Comparison of ENCODE assay signal across 15 cellular contexts in genomic region chr7:22864855-22865606, GRCh38. TPM values are rescaled to one million over a fixed set of nuclear protein-coding genes. Genes with fewer than 3 reads are reported as not detected.
A peak's percentile ranks its signal among the peaks of the same experiment; 100 is the strongest.
DNase-seq lines count a peak whose midpoint lies in the region; ATAC-seq and TF ChIP-seq lines count a peak whose summit lies in the region.
"Had no signal": no experiment of that assay in that cellular context is flagged by ENCODE, and none has a peak within 500 bp of the region (broad histone marks: within the 10 kb centered on the region; RNA-seq: fewer than 3 reads in every experiment).

No MANE protein-coding gene starts in this region.

- H3K9me3 Mint-ChIP-seq in activated naive CD8-positive, alpha-beta T cell (ENCODE audit: low read depth): no peaks in the 10 kb centered on the region
- H3K9me3 Mint-ChIP-seq in activated naive CD8-positive, alpha-beta T cell treated with anti-CD3 and anti-CD28 coated beads, Interleukin-2, amount 50 U/mL, for 24 hours: no peaks in the 10 kb centered on the region
- H3K9me3 Mint-ChIP-seq in activated naive CD8-positive, alpha-beta T cell treated with anti-CD3 and anti-CD28 coated beads for 36 hours: no peaks in the 10 kb centered on the region
- no peaks in the 10 kb centered on the region for H3K9me3 Mint-ChIP-seq in CD8-positive, alpha-beta T cell
- H3K9me3 Mint-ChIP-seq: CD4-positive, alpha-beta memory T cell; naive B cell had no signal

- ATAC-seq in activated naive CD8-positive, alpha-beta T cell treated with anti-CD3 and anti-CD28 coated beads, Interleukin-2, amount 50 U/mL, for 24 hours: no peak
- ATAC-seq in upper lobe of right lung: peak; percentile 4
- ATAC-seq in HG03520 (IDR thresholded peaks at IDR 0.05; ENCODE audit: unreplicated experiment): no peak
- no peak for ATAC-seq in CD8-positive, alpha-beta T cell

- no peak overlapping the region for H3K4me3 ChIP-seq in liver (ENCODE audit: low read depth in 1 of 3, low read length in 3 of 3)
- H3K4me3 ChIP-seq in upper lobe of right lung: no peak overlapping the region
- H3K4me3 ChIP-seq in CD8-positive, alpha-beta T cell (ENCODE audit: low read depth, low read length): no peak overlapping the region
- H3K4me3 ChIP-seq: SJSA1 had no signal

- peaks cover 4 to 15% (median 11%) of the 10 kb centered on the region in 4 donors for H3K4me1 ChIP-seq in liver (ENCODE audit: control insufficient read depth in 4 of 4, insufficient read depth in 4 of 4, low read length in 3 of 4)
- H3K4me1 ChIP-seq in upper lobe of right lung: peaks cover 16% of the 10 kb centered on the region
- H3K4me1 ChIP-seq in CD8-positive, alpha-beta T cell (ENCODE audit: insufficient read depth, low read length): no peaks in the 10 kb centered on the region

- no peaks in the 10 kb centered on the region for H3K9me3 ChIP-seq in liver (ENCODE audit: control insufficient read depth in 4 of 4, low read length in 3 of 4)
- H3K9me3 ChIP-seq in upper lobe of right lung: no peaks in the 10 kb centered on the region
- H3K9me3 ChIP-seq in CD8-positive, alpha-beta T cell (ENCODE audit: low read length): no peaks in the 10 kb centered on the region
- H3K9me3 ChIP-seq: SJSA1 had no signal

- H3K27ac ChIP-seq in liver (ENCODE audit: low read depth in 1 of 2, low read length in 2 of 2) (peak overlapping the region; percentile 53 to 59), upper lobe of right lung (peak overlapping the region; percentile 33)
- H3K27ac ChIP-seq in CD8-positive, alpha-beta T cell (ENCODE audit: low read depth, low read length): no peak overlapping the region
- H3K27ac ChIP-seq: SJSA1 had no signal

- no peak for DNase-seq in activated naive CD8-positive, alpha-beta T cell treated with anti-CD3 and anti-CD28 coated beads, Interleukin-2, amount 50 U/mL, for 24 hours
- no peak for DNase-seq in activated naive CD8-positive, alpha-beta T cell treated with anti-CD3 and anti-CD28 coated beads for 36 hours
- DNase-seq in upper lobe of right lung (no peak), inferior parietal cortex (ENCODE audit: extremely low spot score) (no peak)
- DNase-seq in CD8-positive, alpha-beta T cell: no peak
- DNase-seq: activated CD4-positive, CD25-positive, alpha-beta regulatory T cell treated with anti-CD3 and anti-CD28 coated beads, Interleukin-2, amount 50 U/mL, for 72 hours; activated naive CD4-positive, alpha-beta T cell treated with anti-CD3 and anti-CD28 coated beads, Interleukin-2, amount 50 U/mL, for 16 hours; CD4-positive, alpha-beta memory T cell; naive B cell; NCI-H2227 treated with DMSO at 0.1 percent for 48 hours; stimulated activated CD4-positive, alpha-beta T cell treated with anti-CD3 and anti-CD28 coated beads, Interleukin-12 subunit alpha, Interleukin-12 subunit beta, amount 100 ng/mL, for 4 hours had no signal

- no peak for TF ChIP-seq CTCF in liver (IDR thresholded peaks at IDR 0.05; ENCODE audit: low read depth, low read length, missing input control)
- TF ChIP-seq CTCF in upper lobe of right lung (IDR thresholded peaks at IDR 0.05): no peak
- TF ChIP-seq CTCF in CD8-positive, alpha-beta T cell (IDR thresholded peaks at IDR 0.05): no peak

- peaks cover 24% of the 10 kb centered on the region for H3K36me3 Mint-ChIP-seq in activated naive CD8-positive, alpha-beta T cell
- peaks cover 45% of the 10 kb centered on the region for H3K36me3 Mint-ChIP-seq in activated naive CD8-positive, alpha-beta T cell treated with anti-CD3 and anti-CD28 coated beads, Interleukin-2, amount 50 U/mL, for 24 hours (ENCODE audit: low read depth)
- H3K36me3 Mint-ChIP-seq in activated naive CD8-positive, alpha-beta T cell treated with anti-CD3 and anti-CD28 coated beads for 36 hours: peaks cover 64% of the 10 kb centered on the region
- peaks cover 18% of the 10 kb centered on the region for H3K36me3 Mint-ChIP-seq in CD8-positive, alpha-beta T cell

- H3K4me1 Mint-ChIP-seq in activated naive CD8-positive, alpha-beta T cell (ENCODE audit: low read depth): peaks cover 5% of the 10 kb centered on the region
- peaks cover 44% of the 10 kb centered on the region for H3K4me1 Mint-ChIP-seq in activated naive CD8-positive, alpha-beta T cell treated with anti-CD3 and anti-CD28 coated beads, Interleukin-2, amount 50 U/mL, for 24 hours
- H3K4me1 Mint-ChIP-seq in activated naive CD8-positive, alpha-beta T cell treated with anti-CD3 and anti-CD28 coated beads for 36 hours: peaks cover 36% of the 10 kb centered on the region
- H3K4me1 Mint-ChIP-seq in CD8-positive, alpha-beta T cell (ENCODE audit: low read depth): peaks cover 2% of the 10 kb centered on the region

- POLR2A ChIA-PET in CD8-positive, alpha-beta T cell (lab: Charles Lee): no interaction called here

- TF ChIP-seq RAD21 in liver (IDR thresholded peaks at IDR 0.05): peak; percentile 23 to 37

- intact Hi-C loops in upper lobe of right lung (cut with DNase I): no loop called here
- intact Hi-C loops in CD8-positive, alpha-beta T cell (cut with DNase I, micrococcal nuclease): no loop called here

- H3K9ac ChIP-seq in liver (ENCODE audit: low read depth in 1 of 2, low read length in 2 of 2): no peak overlapping the region

- CTCF ChIA-PET in CD8-positive, alpha-beta T cell (lab: Charles Lee): no interaction called here

- no peak overlapping the region for H3K4me3 Mint-ChIP-seq in activated naive CD8-positive, alpha-beta T cell
- H3K4me3 Mint-ChIP-seq in activated naive CD8-positive, alpha-beta T cell treated with anti-CD3 and anti-CD28 coated beads, Interleukin-2, amount 50 U/mL, for 24 hours: no peak overlapping the region
- peak overlapping the region; percentile 19 for H3K4me3 Mint-ChIP-seq in activated naive CD8-positive, alpha-beta T cell treated with anti-CD3 and anti-CD28 coated beads for 36 hours
- H3K4me3 Mint-ChIP-seq in CD8-positive, alpha-beta T cell: no peak overlapping the region
- H3K4me3 Mint-ChIP-seq: CD4-positive, alpha-beta memory T cell; naive B cell had no signal

- H3K27me3 ChIP-seq in liver (ENCODE audit: control insufficient read depth in 4 of 4, insufficient read depth in 4 of 4, low read length in 3 of 4) (no peaks in the 10 kb centered on the region), upper lobe of right lung (no peaks in the 10 kb centered on the region)
- no peaks in the 10 kb centered on the region for H3K27me3 ChIP-seq in CD8-positive, alpha-beta T cell (ENCODE audit: insufficient read depth, low read length)
- H3K27me3 ChIP-seq: SJSA1 had no signal

- peak overlapping the region; percentile 22 for H3K27ac Mint-ChIP-seq in activated naive CD8-positive, alpha-beta T cell
- H3K27ac Mint-ChIP-seq in activated naive CD8-positive, alpha-beta T cell treated with anti-CD3 and anti-CD28 coated beads, Interleukin-2, amount 50 U/mL, for 24 hours: no peak overlapping the region
- H3K27ac Mint-ChIP-seq in activated naive CD8-positive, alpha-beta T cell treated with anti-CD3 and anti-CD28 coated beads for 36 hours: peak overlapping the region; percentile 64
- no peak overlapping the region for H3K27ac Mint-ChIP-seq in CD8-positive, alpha-beta T cell

- H3K27me3 Mint-ChIP-seq in activated naive CD8-positive, alpha-beta T cell: no peaks in the 10 kb centered on the region
- no peaks in the 10 kb centered on the region for H3K27me3 Mint-ChIP-seq in activated naive CD8-positive, alpha-beta T cell treated with anti-CD3 and anti-CD28 coated beads, Interleukin-2, amount 50 U/mL, for 24 hours
- H3K27me3 Mint-ChIP-seq in activated naive CD8-positive, alpha-beta T cell treated with anti-CD3 and anti-CD28 coated beads for 36 hours: no peaks in the 10 kb centered on the region
- H3K27me3 Mint-ChIP-seq in CD8-positive, alpha-beta T cell (ENCODE audit: low read depth): no peaks in the 10 kb centered on the region
- H3K27me3 Mint-ChIP-seq: CD4-positive, alpha-beta memory T cell; naive B cell had no signal

- H3K36me3 ChIP-seq in liver (ENCODE audit: control insufficient read depth in 4 of 4, insufficient read depth in 3 of 4, low read depth in 1 of 4, low read length in 3 of 4) (no peaks in the 10 kb centered on the region), upper lobe of right lung (no peaks in the 10 kb centered on the region)
- H3K36me3 ChIP-seq in CD8-positive, alpha-beta T cell (ENCODE audit: insufficient read depth, low read length): no peaks in the 10 kb centered on the region

- 52% methylated on average over 7 of the region's 7 CpGs for WGBS in liver

TF ChIP-seq in liver, 16 proteins besides CTCF, POLR2A, EP300 and RAD21 (continues in another document):
- TF ChIP-seq GABPA (IDR thresholded peaks at IDR 0.05 in 1 of 2, conservative IDR thresholded peaks at IDR 0.05 in 1 of 2) (no peak), TAF1 (conservative IDR thresholded peaks at IDR 0.05) (no peak), ATF3 (IDR thresholded peaks at IDR 0.05) (no peak), REST (IDR thresholded peaks at IDR 0.05) (peak; percentile 28)

RNA-seq across cellular contexts. Expression of gene TOMM7, which starts 42.4 kb away (rescaled TPM):
- 100 to 1,000 TPM; 249 to 257 TPM for total RNA-seq in activated naive CD8-positive, alpha-beta T cell treated with anti-CD3 and anti-CD28 coated beads for 36 hours
- total RNA-seq in liver: 10 to 100 TPM; 39.2 to 73.7 TPM
- polyA plus RNA-seq in liver: 100 to 1,000 TPM; 200 to 271 TPM
- total RNA-seq in upper lobe of right lung: 361 TPM
- 100 to 1,000 TPM; 595 to 610 TPM for total RNA-seq in CD8-positive, alpha-beta T cell

Comparison
In these comparisons a context has a peak if more than half of its experiments do, and no peak if none do; other contexts are left out.
1. H3K27ac Mint-ChIP-seq: peak in activated naive CD8-positive, alpha-beta T cell (single experiment) and activated naive CD8-positive, alpha-beta T cell treated with anti-CD3 and anti-CD28 coated beads for 36 hours (single experiment); none in activated naive CD8-positive, alpha-beta T cell treated with anti-CD3 and anti-CD28 coated beads, Interleukin-2, amount 50 U/mL, for 24 hours (single experiment) and CD8-positive, alpha-beta T cell (single experiment).